Comparison of ENCODE assay signal across 8 cellular contexts in the genomic region with DNA sequence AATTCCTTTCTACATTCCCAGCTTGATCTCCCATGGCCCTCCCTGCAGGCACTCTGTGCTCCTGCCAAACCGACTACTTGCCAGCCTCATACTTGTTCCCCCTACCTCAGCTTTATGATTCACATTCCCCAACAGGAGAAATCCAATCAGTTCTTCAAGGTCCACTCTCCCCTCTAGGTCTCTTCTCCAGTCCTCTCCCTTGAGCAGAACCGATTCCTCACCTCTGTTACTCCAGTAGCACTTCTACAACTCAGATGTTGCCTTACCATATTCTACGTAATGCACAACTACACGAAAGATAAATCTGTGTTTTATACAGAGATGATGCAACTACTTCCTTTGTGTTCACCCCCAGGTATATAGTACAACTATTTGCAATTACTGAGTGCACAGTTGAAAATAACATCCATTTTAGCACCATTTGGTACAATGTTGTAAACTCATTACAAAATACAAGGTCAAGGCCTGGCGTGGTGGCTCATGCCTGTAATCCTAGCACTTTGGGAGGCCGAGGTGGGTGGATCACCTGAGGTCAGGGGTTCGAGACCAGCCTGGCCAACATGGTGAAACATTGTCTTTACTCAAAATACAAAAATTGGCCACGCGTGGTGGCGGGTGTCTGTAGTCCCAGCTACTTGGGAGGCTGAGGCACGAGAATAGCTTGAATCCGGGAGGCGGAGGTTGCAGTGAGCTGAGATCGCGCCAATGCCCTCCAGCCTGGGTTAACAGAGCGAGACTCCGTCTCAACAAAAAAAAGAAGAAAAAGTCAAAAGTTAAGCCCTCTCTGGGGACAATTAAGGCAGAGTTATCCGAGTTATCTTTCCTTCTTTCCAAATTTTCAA. TPM values are rescaled to one million over a fixed set of nuclear protein-coding genes. Genes with fewer than 3 reads are reported as not detected.
DNase-seq lines count a peak whose midpoint lies in the region; ATAC-seq and TF ChIP-seq lines count a peak whose summit lies in the region.

No MANE protein-coding gene starts in this region.

- no peak for TF ChIP-seq POLR2A in right lobe of liver (IDR thresholded peaks at IDR 0.05)

- H3K9me3 Mint-ChIP-seq in activated CD4-positive, alpha-beta memory T cell treated with anti-CD3 and anti-CD28 coated beads for 36 hours, result no peaks in the 10 kb centered on the region
- no peaks in the 10 kb centered on the region for H3K9me3 Mint-ChIP-seq in activated CD4-positive, alpha-beta memory T cell treated with anti-CD3 and anti-CD28 coated beads, Interleukin-2, amount 10 ng/mL, durations not matched to agents 7 days and 5 days

- no peaks in the 10 kb centered on the region for H3K27me3 Mint-ChIP-seq in activated CD4-positive, alpha-beta memory T cell treated with anti-CD3 and anti-CD28 coated beads for 36 hours
- no peaks in the 10 kb centered on the region for H3K27me3 Mint-ChIP-seq in activated CD4-positive, alpha-beta memory T cell treated with anti-CD3 and anti-CD28 coated beads, Interleukin-2, amount 10 ng/mL, durations not matched to agents 7 days and 5 days

- peak overlapping the region; percentile 97 for H3K4me3 Mint-ChIP-seq in activated CD4-positive, alpha-beta memory T cell treated with anti-CD3 and anti-CD28 coated beads for 36 hours
- no peak overlapping the region for H3K4me3 Mint-ChIP-seq in activated CD4-positive, alpha-beta memory T cell treated with anti-CD3 and anti-CD28 coated beads, Interleukin-2, amount 10 ng/mL, durations not matched to agents 7 days and 5 days

- H3K27ac ChIP-seq in right lobe of liver, result peak overlapping the region in 2 of 3 donors; percentile 92 to 99
- H3K27ac ChIP-seq in thymus (ENCODE audit: low read depth), result peak overlapping the region; percentile 33

- CTCF ChIA-PET in activated CD4-positive, alpha-beta memory T cell treated with anti-CD3 and anti-CD28 coated beads for 36 hours (lab: Charles Lee), result interaction anchor here (1.0 to 2.2 kb wide), 4 partner anchors 66 to 281 kb away, joined by 3 to 6 read pairs (median 4); no protein-coding TSS in a partner anchor
- CTCF ChIA-PET in activated CD4-positive, alpha-beta memory T cell treated with anti-CD3 and anti-CD28 coated beads, Interleukin-2, amount 10 ng/mL, durations not matched to agents 7 days and 5 days (lab: Charles Lee), result interaction anchor here (1.0 to 4.4 kb wide), 7 partner anchors 10 to 137 kb away, joined by 3 to 33 read pairs (median 7); a partner anchor contains a TSS

- intact Hi-C loops in activated CD4-positive, alpha-beta memory T cell treated with anti-CD3 and anti-CD28 coated beads for 36 hours (cut with micrococcal nuclease), result loop anchor here (1.0 kb wide), 1 partner anchor 44 kb away; no protein-coding TSS in a partner anchor
- intact Hi-C loops in right lobe of liver (cut with DNase I), result no loop called here

- H3K27ac Mint-ChIP-seq in activated CD4-positive, alpha-beta memory T cell treated with anti-CD3 and anti-CD28 coated beads for 36 hours, result no peak overlapping the region
- no peak overlapping the region for H3K27ac Mint-ChIP-seq in activated CD4-positive, alpha-beta memory T cell treated with anti-CD3 and anti-CD28 coated beads, Interleukin-2, amount 10 ng/mL, durations not matched to agents 7 days and 5 days

- H3K36me3 ChIP-seq in right lobe of liver (no peaks in the 10 kb centered on the region), thymus (ENCODE audit: control insufficient read depth, insufficient read depth) (no peaks in the 10 kb centered on the region)

- 65% methylated on average over 17 of the region's 18 CpGs for WGBS in right lobe of liver (ENCODE audit: insufficient coverage, low coverage, low lambda C conversion rate, missing lambda C conversion rate)
- 94% methylated on average over 18 of the region's 18 CpGs for WGBS in thymus

- POLR2A ChIA-PET in activated CD4-positive, alpha-beta memory T cell treated with anti-CD3 and anti-CD28 coated beads for 36 hours (lab: Charles Lee), result interaction anchor here (3.1 kb wide), 1 partner anchor 44 kb away, joined by 13 read pairs; no protein-coding TSS in a partner anchor
- POLR2A ChIA-PET in activated CD4-positive, alpha-beta memory T cell treated with anti-CD3 and anti-CD28 coated beads, Interleukin-2, amount 10 ng/mL, durations not matched to agents 7 days and 5 days (lab: Charles Lee), result interaction anchor here (1.4 to 11.9 kb wide), 5 partner anchors 41 to 80 kb away, joined by 3 to 147 read pairs (median 13); a partner anchor contains a TSS

- peaks cover 54% of the 10 kb centered on the region for H3K4me1 Mint-ChIP-seq in activated CD4-positive, alpha-beta memory T cell treated with anti-CD3 and anti-CD28 coated beads for 36 hours (ENCODE audit: low read depth)
- H3K4me1 Mint-ChIP-seq in activated CD4-positive, alpha-beta memory T cell treated with anti-CD3 and anti-CD28 coated beads, Interleukin-2, amount 10 ng/mL, durations not matched to agents 7 days and 5 days, result peaks cover 62% of the 10 kb centered on the region

- ATAC-seq in right lobe of liver (no peak), HG03469 (IDR thresholded peaks at IDR 0.05; ENCODE audit: unreplicated experiment) (no peak), GM18517 (IDR thresholded peaks at IDR 0.05; ENCODE audit: unreplicated experiment) (no peak)

- DNase-seq in activated CD4-positive, alpha-beta memory T cell treated with anti-CD3 and anti-CD28 coated beads for 36 hours, result peak; percentile 16
- DNase-seq in activated CD4-positive, alpha-beta memory T cell treated with anti-CD3 and anti-CD28 coated beads, Interleukin-2, amount 10 ng/mL, durations not matched to agents 7 days and 5 days, result no peak
- DNase-seq in astrocyte of the cerebellum (ENCODE audit: low read depth) (peak; percentile 23), right lobe of liver (no peak), G401 (ENCODE audit: low spot score) (no peak)

- TF ChIP-seq CTCF in astrocyte of the cerebellum (IDR thresholded peaks at IDR 0.05; ENCODE audit: low read depth, low read length, missing control alignments), result no peak
- TF ChIP-seq CTCF in right lobe of liver (IDR thresholded peaks at IDR 0.05), result no peak

- H3K36me3 Mint-ChIP-seq in activated CD4-positive, alpha-beta memory T cell treated with anti-CD3 and anti-CD28 coated beads for 36 hours, result peaks cover 12% of the 10 kb centered on the region
- peaks cover 17% of the 10 kb centered on the region for H3K36me3 Mint-ChIP-seq in activated CD4-positive, alpha-beta memory T cell treated with anti-CD3 and anti-CD28 coated beads, Interleukin-2, amount 10 ng/mL, durations not matched to agents 7 days and 5 days (ENCODE audit: low read depth)

- H3K4me3 ChIP-seq in astrocyte of the cerebellum (ENCODE audit: low read depth, low read length) (peak overlapping the region; percentile 84), right lobe of liver (peak overlapping the region; percentile 64 to 80 (median 78)), thymus (ENCODE audit: low read length) (no peak overlapping the region)

- H3K27me3 ChIP-seq in right lobe of liver, result no peaks in the 10 kb centered on the region
- H3K27me3 ChIP-seq in thymus (ENCODE audit: control insufficient read depth, insufficient read depth), result no peaks in the 10 kb centered on the region

- no peaks in the 10 kb centered on the region for H3K9me3 ChIP-seq in right lobe of liver
- peaks cover 1% of the 10 kb centered on the region for H3K9me3 ChIP-seq in thymus (ENCODE audit: control insufficient read depth)

- in situ Hi-C loops in astrocyte of the cerebellum (cut with HindIII; ENCODE audit: low sequenced_read_pairs), result no loop called here
- in situ Hi-C loops in G401 (cut with HindIII; ENCODE audit: low sequenced_read_pairs), result no loop called here

- peaks cover 0 to 68% (median 21%) of the 10 kb centered on the region in 4 donors for H3K4me1 ChIP-seq in right lobe of liver
- peaks cover 17% of the 10 kb centered on the region for H3K4me1 ChIP-seq in thymus (ENCODE audit: control insufficient read depth, insufficient read depth, low read length)

RNA-seq across cellular contexts. Expression of a gene that starts 2.9 kb away (rescaled TPM):
- total RNA-seq in activated CD4-positive, alpha-beta memory T cell treated with anti-CD3 and anti-CD28 coated beads for 36 hours, result 10 to 100 TPM; 12.6 to 13.5 TPM
- total RNA-seq in activated CD4-positive, alpha-beta memory T cell treated with anti-CD3 and anti-CD28 coated beads, Interleukin-2, amount 10 ng/mL, durations not matched to agents 7 days and 5 days, result 1 to 10 TPM; 9.0 to 9.3 TPM
- total RNA-seq in right lobe of liver, result 1 to 10 TPM; 3.8 to 6.9 (median 4.6) TPM
- 16.6 TPM for polyA plus RNA-seq in thymus
- 9.7 and 16.5 TPM in 2 replicates for total RNA-seq in G401 (2014; rRNA removed; shearing (Covaris generic))

RNA-seq across cellular contexts. Expression of a gene that starts 39.3 kb away (rescaled TPM):
- 10 to 100 TPM; 70.8 to 71.2 TPM for total RNA-seq in activated CD4-positive, alpha-beta memory T cell treated with anti-CD3 and anti-CD28 coated beads for 36 hours
- 100 to 1,000 TPM; 159 to 169 TPM for total RNA-seq in activated CD4-positive, alpha-beta memory T cell treated with anti-CD3 and anti-CD28 coated beads, Interleukin-2, amount 10 ng/mL, durations not matched to agents 7 days and 5 days
- total RNA-seq in right lobe of liver, result 10 to 100 TPM; 24.1 to 35.4 (median 31.0) TPM
- 64.2 TPM for polyA plus RNA-seq in thymus
- total RNA-seq in G401 (2014; rRNA removed; shearing (Covaris generic)), result 6.7 and 9.0 TPM in 2 replicates

Comparison
In these comparisons a context has a peak if more than half of its experiments do, and no peak if none do; other contexts are left out.
1. DNase-seq: peak in activated CD4-positive, alpha-beta memory T cell treated with anti-CD3 and anti-CD28 coated beads for 36 hours (single experiment) and astrocyte of the cerebellum (single experiment); none in activated CD4-positive, alpha-beta memory T cell treated with anti-CD3 and anti-CD28 coated beads, Interleukin-2, amount 10 ng/mL, durations not matched to agents 7 days and 5 days (single experiment), right lobe of liver (0 of 3) and G401 (single experiment).